In genomic region chr17:45857977-45858708, GRCh38 we compare ENCODE assay signal across 16 cellular contexts. TPM values are rescaled to one million over a fixed set of nuclear protein-coding genes. Genes with fewer than 3 reads are reported as not detected.
DNase-seq lines count a peak whose midpoint lies in the region; ATAC-seq and TF ChIP-seq lines count a peak whose summit lies in the region.
"Had no signal": no experiment of that assay in that cellular context is flagged by ENCODE, and none has a peak within 500 bp of the region (broad histone marks: within the 10 kb centered on the region; RNA-seq: fewer than 3 reads in every experiment).

No MANE protein-coding gene starts in this region.

- 43% methylated on average over 10 of the region's 10 CpGs for WGBS in liver

- DNase-seq in Caki2 (ENCODE audit: low read depth) (peak; percentile 37), Kasumi-1 (lab: John Stamatoyannopoulos, UW) (peak; percentile 45 to 46), brain microvascular endothelial cell (peak; percentile 22), NCI-H1694 (lab: John Stamatoyannopoulos, UW) (no peak)
- DNase-seq in stimulated activated naive CD4-positive, alpha-beta T cell treated with Interleukin-2 at 50 U/mL for 16 hours (lab: John Stamatoyannopoulos, UW) = no peak
- DNase-seq: activated CD4-positive, alpha-beta T cell treated with anti-CD3 and anti-CD28 coated beads, Interleukin-2, amount 50 U/mL, for 1 hour; CD8-positive, alpha-beta T cell; naive B cell; NCI-H1417; stimulated activated CD4-positive, alpha-beta T cell treated with anti-CD3 and anti-CD28 coated beads, Interleukin-4, amount 100 ng/mL, for 4 hours had no signal

- no peaks in the 10 kb centered on the region for H3K27me3 ChIP-seq in brain microvascular endothelial cell (replicated peaks)
- peaks cover 0 to 2% (median under 1%) of the 10 kb centered on the region in 4 donors for H3K27me3 ChIP-seq in liver (ENCODE audit: control insufficient read depth in 4 of 4, insufficient read depth in 4 of 4, low read length in 3 of 4)
- H3K27me3 ChIP-seq: adrenal gland, foreskin keratinocyte had no signal

- no peaks in the 10 kb centered on the region for H3K4me1 ChIP-seq in liver (ENCODE audit: control insufficient read depth in 4 of 4, insufficient read depth in 4 of 4, low read length in 3 of 4)
- H3K4me1 ChIP-seq: adrenal gland, foreskin keratinocyte had no signal

- in situ Hi-C loops in Caki2 (cut with HindIII; ENCODE audit: low pct_unique_long_range_greater_than_20kb, low sequenced_read_pairs) = no loop called here
- in situ Hi-C loops in brain microvascular endothelial cell (cut with HindIII; ENCODE audit: low pct_ligation_motif_present, low sequenced_read_pairs) = loop anchor here (25.0 kb wide), 1 partner anchor 196 kb away; no protein-coding TSS in a partner anchor

- H3K36me3 ChIP-seq in brain microvascular endothelial cell (replicated peaks) (no peaks in the 10 kb centered on the region), liver (ENCODE audit: control insufficient read depth in 4 of 4, insufficient read depth in 3 of 4, low read depth in 1 of 4, low read length in 3 of 4) (no peaks in the 10 kb centered on the region)
- H3K36me3 ChIP-seq: adrenal gland, thoracic aorta had no signal

- ATAC-seq in HG02938 (IDR thresholded peaks at IDR 0.05; ENCODE audit: unreplicated experiment) (no peak), HG02884 (IDR thresholded peaks at IDR 0.05; ENCODE audit: unreplicated experiment) (no peak)
- ATAC-seq: CD8-positive, alpha-beta T cell; foreskin keratinocyte had no signal

- H3K4me3 ChIP-seq in brain microvascular endothelial cell (ENCODE audit: low read depth, low read length) (no peak overlapping the region), liver (ENCODE audit: low read depth in 1 of 3, low read length in 3 of 3) (no peak overlapping the region)
- H3K4me3 ChIP-seq: adrenal gland, thoracic aorta had no signal

- no peak for TF ChIP-seq RAD21 in liver (IDR thresholded peaks at IDR 0.05)

- TF ChIP-seq CTCF in brain microvascular endothelial cell (IDR thresholded peaks at IDR 0.05; ENCODE audit: low read depth, low read length, missing control alignments) = no peak
- no peak for TF ChIP-seq CTCF in liver (IDR thresholded peaks at IDR 0.05; ENCODE audit: low read depth, low read length, missing input control)

- H3K27ac ChIP-seq in brain microvascular endothelial cell = no peak overlapping the region
- H3K27ac ChIP-seq in liver (ENCODE audit: low read depth in 1 of 2, low read length in 2 of 2) = no peak overlapping the region
- H3K27ac ChIP-seq: adrenal gland, foreskin keratinocyte, thoracic aorta had no signal

- H3K9ac ChIP-seq in liver (ENCODE audit: low read depth in 1 of 2, low read length in 2 of 2) = no peak overlapping the region

- peaks cover 0 to 2% (median 0%) of the 10 kb centered on the region in 4 donors for H3K9me3 ChIP-seq in liver (ENCODE audit: control insufficient read depth in 4 of 4, low read length in 3 of 4)
- H3K9me3 ChIP-seq: adrenal gland, thoracic aorta had no signal

TF ChIP-seq in liver, 16 proteins besides CTCF, POLR2A, EP300 and RAD21:
- TF ChIP-seq REST (IDR thresholded peaks at IDR 0.05) = peak; percentile 98
- no peak for TF ChIP-seq NR2F2 (IDR thresholded peaks at IDR 0.05)

RNA-seq across cellular contexts. Expression of gene SPPL2C, which starts 13.5 kb away (rescaled TPM):
- total RNA-seq in Caki2 (2014; rRNA removed; shearing (Covaris generic); ENCODE audit: low replicate concordance) = not detected in 2 replicates
- total RNA-seq in liver = not detected
- polyA plus RNA-seq in liver = not detected
- total RNA-seq: adrenal gland; CD8-positive, alpha-beta T cell; foreskin keratinocyte; thoracic aorta had no signal
- polyA plus RNA-seq: adrenal gland, foreskin keratinocyte had no signal

RNA-seq across cellular contexts. Expression of gene MAPT, which starts 36.2 kb away (rescaled TPM):
- total RNA-seq in Caki2 (2014; rRNA removed; shearing (Covaris generic); ENCODE audit: low replicate concordance) = 0.72 and 0.95 TPM in 2 replicates
- total RNA-seq in liver = under 1 TPM; 0.05 to 0.17 TPM
- polyA plus RNA-seq in liver = under 1 TPM; 0.38 to 0.67 TPM

Comparison
In these comparisons a context has a peak if more than half of its experiments do, and no peak if none do; other contexts are left out.
1. DNase-seq: peak in Caki2 (single experiment), Kasumi-1 (2 of 2) and brain microvascular endothelial cell (single experiment); none in NCI-H1694 (single experiment) and stimulated activated naive CD4-positive, alpha-beta T cell treated with Interleukin-2 at 50 U/mL for 16 hours (single experiment).